In genomic region chr4:109947457-109947856, GRCh38 we compare ENCODE assay signal across 14 cellular contexts. TPM values are rescaled to one million over a fixed set of nuclear protein-coding genes. Genes with fewer than 3 reads are reported as not detected.
A peak's percentile ranks its signal among the peaks of the same experiment; 100 is the strongest.
DNase-seq lines count a peak whose midpoint lies in the region; ATAC-seq and TF ChIP-seq lines count a peak whose summit lies in the region.
"Had no signal": no experiment of that assay in that cellular context is flagged by ENCODE, and none has a peak within 500 bp of the region (broad histone marks: within the 10 kb centered on the region; RNA-seq: fewer than 3 reads in every experiment).

No MANE protein-coding gene starts in this region.

- intact Hi-C loops in PC-3 (cut with micrococcal nuclease), result loop anchor here (1.0 kb wide), 1 partner anchor 20 kb away; no protein-coding TSS in a partner anchor

- no peaks in the 10 kb centered on the region for H4K20me1 ChIP-seq in PC-3 (ENCODE audit: low read length)

- peak overlapping the region; percentile 50 for H3K4me2 ChIP-seq in PC-3 (ENCODE audit: low read length)

- peak overlapping the region; percentile 66 for H3K9ac ChIP-seq in PC-3 (ENCODE audit: low read length)

- peak; percentile 79 for ATAC-seq in GM19463 (IDR thresholded peaks at IDR 0.05; ENCODE audit: unreplicated experiment)
- ATAC-seq in PC-3, result peak; percentile 100
- peak; percentile 98 for ATAC-seq in foreskin keratinocyte
- no peak for ATAC-seq in GM19035 (IDR thresholded peaks at IDR 0.05; ENCODE audit: unreplicated experiment)
- ATAC-seq in HG03196 (IDR thresholded peaks at IDR 0.05; ENCODE audit: unreplicated experiment), result no peak

- CTCF ChIA-PET in PC-3 (lab: Charles Lee), result interaction anchor here (0.6 kb wide), 1 partner anchor 638 kb away, joined by 3 read pairs; no protein-coding TSS in a partner anchor

- POLR2A ChIA-PET in PC-3 (lab: Charles Lee; ENCODE audit: unreplicated experiment), result no interaction called here

- 0 out of 2 replicates have a peak overlapping the region, but pooled peaks have one; percentile 52 for H2AFZ ChIP-seq in PC-3 (ENCODE audit: low read length)

- no peaks in the 10 kb centered on the region for H3K9me3 ChIP-seq in PC-3 (ENCODE audit: low read length)
- H3K9me3 ChIP-seq: HAP-1 had no signal

- no peaks in the 10 kb centered on the region for H3K36me3 ChIP-seq in PC-3 (ENCODE audit: low read depth, low read length)
- H3K36me3 ChIP-seq: HAP-1 had no signal

- H3K27me3 ChIP-seq in PC-3 (ENCODE audit: low read length) (no peaks in the 10 kb centered on the region), foreskin keratinocyte (no peaks in the 10 kb centered on the region)

- H3K27ac ChIP-seq in PC-3 (ENCODE audit: low read length) (peak overlapping the region; percentile 98), foreskin keratinocyte (peak overlapping the region; percentile 55)
- H3K27ac ChIP-seq: C4-2B had no signal

- peaks cover 3% of the 10 kb centered on the region for H3F3A ChIP-seq in PC-3 (ENCODE audit: low read length, unreplicated experiment)

- no peaks in the 10 kb centered on the region for H3K79me2 ChIP-seq in PC-3 (ENCODE audit: low read length)

- H3K9me2 ChIP-seq in PC-3 (replicated peaks; ENCODE audit: low read length), result no peaks in the 10 kb centered on the region

- no peak for TF ChIP-seq CTCF in PC-3 (conservative IDR thresholded peaks at IDR 0.05; ENCODE audit: low read depth, low read length)
- peak; percentile 5 for TF ChIP-seq CTCF in foreskin keratinocyte (conservative IDR thresholded peaks at IDR 0.05)

- peaks cover 13% of the 10 kb centered on the region for H3K4me1 ChIP-seq in PC-3 (ENCODE audit: insufficient read depth, low read length)
- peaks cover 11% of the 10 kb centered on the region for H3K4me1 ChIP-seq in foreskin keratinocyte

- H3K4me3 ChIP-seq in PC-3 (ENCODE audit: low read length), result no peak overlapping the region; the same call in 1 of the 2 replicates
- H3K4me3 ChIP-seq: HAP-1 had no signal

- DNase-seq in Daoy (ENCODE audit: low read depth) (peak; percentile 58), PC-3 (peak; percentile 88), foreskin keratinocyte (peak; percentile 82 to 92), SW 1271 (lab: John Stamatoyannopoulos, UW) (no peak), amygdala (lab: John Stamatoyannopoulos, UW) (no peak)
- DNase-seq: Karpas-422; kidney; NCI-H2171; stimulated activated CD4-positive, alpha-beta T cell treated with anti-CD3 and anti-CD28 coated beads, Interleukin-4, amount 100 ng/mL, for 1 hour had no signal

- no TSS peak for BruUV-seq in PC-3 (replicated peaks; lab: Mats Ljungman, UMichigan)

RNA-seq across cellular contexts. Expression of gene EGF, which starts 34.8 kb away (rescaled TPM):
- total RNA-seq in Daoy (2014; rRNA removed; shearing (Covaris generic)), result 4.7 and 7.3 TPM in 2 replicates
- total RNA-seq in PC-3 (2014; rRNA removed) (3.9 and 6.1 TPM in 2 replicates), foreskin keratinocyte (0.60 and 1.1 TPM in 2 replicates)
- polyA plus RNA-seq in foreskin keratinocyte, result 0.08 and 0.30 TPM in 2 replicates

Comparison
In these comparisons a context has a peak if more than half of its experiments do, and no peak if none do; other contexts are left out.
1. DNase-seq: peak in Daoy (single experiment), PC-3 (single experiment) and foreskin keratinocyte (2 of 2); none in SW 1271 (0 of 2) and amygdala (0 of 56).
2. ATAC-seq: peak in GM19463 (single experiment), PC-3 (single experiment) and foreskin keratinocyte (single experiment); none in GM19035 (single experiment) and HG03196 (single experiment).